ENCODE assay signal across 34 cellular contexts in genomic region chr3:35065891-35066290, GRCh38.
"Had no signal": no experiment of that assay in that cellular context is flagged by ENCODE, and none has a peak within 500 bp of the region (broad histone marks: within the 10 kb centered on the region; RNA-seq: fewer than 3 reads in every experiment).

No MANE protein-coding gene starts in this region.

- DNase-seq: Karpas-422, Kasumi-1, KBM-7, KG1, MG63, MM.1S, MV-4-11, NCI-H1048, NCI-H1092, NCI-H1092 treated with DMSO at 0.1 percent for 48 hours, NCI-H1105, NCI-H1105 treated with DMSO at 0.1 percent for 48 hours, NCI-H1417, NCI-H1417 treated with DMSO at 0.1 percent for 48 hours, NCI-H1436, NCI-H1436 treated with DMSO at 0.1 percent for 48 hours, NCI-H146, NCI-H1694, NCI-H1694 treated with DMSO at 0.1 percent for 48 hours, NCI-H187, NCI-H187 treated with DMSO at 0.1 percent for 48 hours, NCI-H1930, NCI-H2029, NCI-H2029 treated with DMSO at 0.1 percent for 48 hours, NCI-H2081, NCI-H2081 treated with DMSO at 0.1 percent for 48 hours, NCI-H2107, NCI-H2171, NCI-H2171 treated with DMSO at 0.1 percent for 48 hours, NCI-H2227 treated with DMSO at 0.1 percent for 48 hours, NCI-H226, NCI-H345, NCI-H446, NCI-H446 treated with DMSO at 0.1 percent for 48 hours had no signal

- H3K4me3 ChIP-seq: MG63 had no signal

- H3K36me3 ChIP-seq: MG63 had no signal

- H3K9me3 ChIP-seq: MG63 had no signal
